ENCODE assay signal across 8 cellular contexts in the genomic region with DNA sequence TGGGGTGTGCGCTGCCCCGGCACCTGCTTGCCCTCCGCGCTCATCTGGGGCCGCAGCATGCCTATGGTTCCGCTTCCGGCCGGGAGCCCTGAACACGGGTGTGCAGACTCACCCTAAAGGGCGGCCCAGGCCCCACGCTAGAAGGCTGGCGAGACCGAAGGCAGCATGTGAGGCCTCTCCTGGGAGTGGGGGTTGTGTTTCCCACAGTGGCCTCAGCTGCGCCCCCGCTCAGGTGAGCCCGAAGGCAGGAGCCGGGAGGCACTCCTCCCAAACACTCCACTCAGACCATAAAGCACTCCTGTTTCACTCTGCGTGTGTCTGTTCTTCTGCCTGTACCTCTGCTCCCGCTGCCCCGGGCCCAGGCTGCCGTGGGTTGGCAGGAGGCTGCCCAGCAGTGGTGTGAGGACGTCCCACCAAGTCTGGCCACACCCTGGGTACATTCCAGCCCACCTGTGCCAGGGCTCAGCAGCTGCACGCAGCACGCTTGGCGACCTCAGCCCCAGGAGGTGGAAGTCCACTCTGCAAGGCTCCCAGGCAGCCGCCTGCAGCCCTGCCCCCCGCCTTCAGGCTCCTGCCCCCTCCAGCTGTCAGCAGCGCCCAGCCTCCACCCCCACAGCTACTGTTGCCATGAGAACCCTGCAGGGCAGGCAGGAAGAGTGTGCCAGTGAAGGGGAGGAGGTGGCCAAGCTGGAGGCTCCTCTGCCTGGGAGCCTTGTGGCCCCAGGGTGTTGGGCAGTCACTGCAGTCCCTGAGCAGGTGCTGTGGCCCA. TPM values are rescaled to one million over a fixed set of nuclear protein-coding genes. Genes with fewer than 3 reads are reported as not detected.
DNase-seq lines count a peak whose midpoint lies in the region; ATAC-seq and TF ChIP-seq lines count a peak whose summit lies in the region.

No MANE protein-coding gene starts in this region.

- TF ChIP-seq CTCF in activated CD8-positive, alpha-beta T cell treated with anti-CD3 and anti-CD28 coated beads for 36 hours (IDR thresholded peaks at IDR 0.05) = no peak

- peak; percentile 98 for DNase-seq in DMS53 (lab: John Stamatoyannopoulos, UW)
- DNase-seq in NCI-H2029 (lab: John Stamatoyannopoulos, UW) = peak; percentile 83
- peak; percentile 44 for DNase-seq in activated CD8-positive, alpha-beta T cell treated with anti-CD3 and anti-CD28 coated beads for 36 hours
- peak; percentile 86 to 94 for DNase-seq in left colon
- DNase-seq in effector memory CD8-positive, alpha-beta T cell = no peak

- POLR2A ChIA-PET in activated CD8-positive, alpha-beta T cell treated with anti-CD3 and anti-CD28 coated beads for 36 hours (lab: Charles Lee) = no interaction called here

- H3K9me3 Mint-ChIP-seq in activated CD8-positive, alpha-beta T cell treated with anti-CD3 and anti-CD28 coated beads for 36 hours = no peaks in the 10 kb centered on the region
- H3K9me3 Mint-ChIP-seq in effector memory CD8-positive, alpha-beta T cell = no peaks in the 10 kb centered on the region

- H3K27ac Mint-ChIP-seq in activated CD8-positive, alpha-beta T cell treated with anti-CD3 and anti-CD28 coated beads for 36 hours = no peak overlapping the region
- H3K27ac Mint-ChIP-seq in effector memory CD8-positive, alpha-beta T cell = peak overlapping the region in 1 of 2 donors; percentile 88

- H3K4me1 Mint-ChIP-seq in activated CD8-positive, alpha-beta T cell treated with anti-CD3 and anti-CD28 coated beads for 36 hours (ENCODE audit: low read depth) = peaks cover 12% of the 10 kb centered on the region
- H3K4me1 Mint-ChIP-seq in effector memory CD8-positive, alpha-beta T cell (ENCODE audit: low read depth in 2 of 2) = peaks cover 11 to 12% of the 10 kb centered on the region in 2 donors

- H3K4me3 Mint-ChIP-seq in activated CD8-positive, alpha-beta T cell treated with anti-CD3 and anti-CD28 coated beads for 36 hours = no peak overlapping the region
- H3K4me3 Mint-ChIP-seq in effector memory CD8-positive, alpha-beta T cell = peak overlapping the region in 1 of 2 donors; percentile 92

- peaks cover 2% of the 10 kb centered on the region for H3K36me3 Mint-ChIP-seq in activated CD8-positive, alpha-beta T cell treated with anti-CD3 and anti-CD28 coated beads for 36 hours (ENCODE audit: low read depth)
- peaks cover 31% of the 10 kb centered on the region for H3K36me3 Mint-ChIP-seq in effector memory CD8-positive, alpha-beta T cell (ENCODE audit: insufficient read depth)

- H3K27me3 Mint-ChIP-seq in activated CD8-positive, alpha-beta T cell treated with anti-CD3 and anti-CD28 coated beads for 36 hours = peaks cover 3% of the 10 kb centered on the region
- H3K27me3 Mint-ChIP-seq in effector memory CD8-positive, alpha-beta T cell = no peaks in the 10 kb centered on the region

- CTCF ChIA-PET in activated CD8-positive, alpha-beta T cell treated with anti-CD3 and anti-CD28 coated beads for 36 hours (lab: Charles Lee) = interaction anchor here (0.9 to 2.4 kb wide), 12 partner anchors 9 to 188 kb away, joined by 3 to 15 read pairs (median 4); a partner anchor contains a TSS

- intact Hi-C loops in activated CD8-positive, alpha-beta T cell treated with anti-CD3 and anti-CD28 coated beads for 36 hours (cut with micrococcal nuclease) = loop anchor here (5.0 kb wide), 1 partner anchor 54 kb away; no protein-coding TSS in a partner anchor
- intact Hi-C loops in left colon (cut with DNase I, micrococcal nuclease) = no loop called here

- no peak for ATAC-seq in activated CD8-positive, alpha-beta T cell treated with anti-CD3 and anti-CD28 coated beads for 36 hours
- peak; percentile 60 for ATAC-seq in left colon
- ATAC-seq in GM19023 (IDR thresholded peaks at IDR 0.05; ENCODE audit: unreplicated experiment) = no peak
- ATAC-seq in effector memory CD8-positive, alpha-beta T cell (replicated peaks) = no peak
- ATAC-seq in HG02884 (IDR thresholded peaks at IDR 0.05; ENCODE audit: unreplicated experiment) = no peak
- no peak for ATAC-seq in GM18502 (IDR thresholded peaks at IDR 0.05; ENCODE audit: poor library complexity, unreplicated experiment)

RNA-seq across cellular contexts. Expression of a gene that starts 1.2 kb away (rescaled TPM):
- total RNA-seq in activated CD8-positive, alpha-beta T cell treated with anti-CD3 and anti-CD28 coated beads for 36 hours = 1 to 10 TPM; 5.8 to 6.4 TPM
- total RNA-seq in left colon = 10 to 100 TPM; 10.4 to 11.1 TPM

RNA-seq across cellular contexts. Expression of a gene that starts 8.1 kb away (rescaled TPM):
- total RNA-seq in activated CD8-positive, alpha-beta T cell treated with anti-CD3 and anti-CD28 coated beads for 36 hours = 100 to 1,000 TPM; 123 to 124 TPM
- 100 to 1,000 TPM; 109 to 154 TPM for total RNA-seq in left colon

RNA-seq across cellular contexts. Expression of a gene that starts 11.1 kb away (rescaled TPM):
- total RNA-seq in activated CD8-positive, alpha-beta T cell treated with anti-CD3 and anti-CD28 coated beads for 36 hours = 10 to 100 TPM; 18.5 to 19.1 TPM
- 10 to 100 TPM; 19.1 to 20.1 TPM for total RNA-seq in left colon

RNA-seq across cellular contexts. Expression of a gene that starts 25.0 kb away (rescaled TPM):
- total RNA-seq in activated CD8-positive, alpha-beta T cell treated with anti-CD3 and anti-CD28 coated beads for 36 hours = 100 to 1,000 TPM; 254 to 270 TPM
- total RNA-seq in left colon = 100 to 1,000 TPM; 434 to 466 TPM

RNA-seq across cellular contexts. Expression of a gene that starts 33.3 kb away (rescaled TPM):
- 10 to 100 TPM; 85.6 to 86.6 TPM for total RNA-seq in activated CD8-positive, alpha-beta T cell treated with anti-CD3 and anti-CD28 coated beads for 36 hours
- total RNA-seq in left colon = 100 to 1,000 TPM; 120 to 132 TPM

Comparison
In these comparisons a context has a peak if more than half of its experiments do, and no peak if none do; other contexts are left out.
1. DNase-seq: peak in DMS53 (single experiment), NCI-H2029 (single experiment), activated CD8-positive, alpha-beta T cell treated with anti-CD3 and anti-CD28 coated beads for 36 hours (single experiment) and left colon (2 of 2); none in effector memory CD8-positive, alpha-beta T cell (0 of 3).